12 cellular contexts compared by ENCODE assay signal in the genomic region with DNA sequence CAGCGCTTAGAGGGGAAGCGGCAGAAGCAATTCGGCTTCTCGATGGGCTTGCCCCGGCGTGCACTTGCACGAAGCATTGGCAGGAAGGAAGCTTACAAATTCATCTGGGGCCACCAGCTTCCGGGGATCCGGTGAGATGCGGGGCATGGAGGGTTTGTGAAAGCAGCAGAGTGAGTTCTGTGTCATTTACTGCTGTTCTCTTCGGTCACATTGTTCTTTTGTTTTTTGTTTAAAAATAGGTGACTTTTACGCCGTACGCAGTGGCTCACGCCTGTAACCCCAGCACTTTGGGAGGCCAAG. TPM values are rescaled to one million over a fixed set of nuclear protein-coding genes. Genes with fewer than 3 reads are reported as not detected.
A peak's percentile ranks its signal among the peaks of the same experiment; 100 is the strongest.
DNase-seq lines count a peak whose midpoint lies in the region; ATAC-seq and TF ChIP-seq lines count a peak whose summit lies in the region.
"Had no signal": no experiment of that assay in that cellular context is flagged by ENCODE, and none has a peak within 500 bp of the region (broad histone marks: within the 10 kb centered on the region; RNA-seq: fewer than 3 reads in every experiment).

No MANE protein-coding gene starts in this region.

- POLR2A ChIA-PET in CD4-positive, alpha-beta T cell (lab: Charles Lee): no interaction called here
- POLR2A ChIA-PET in T-cell (lab: Charles Lee): no interaction called here

- peak in 1 of 10 experiments; percentile 33 for DNase-seq in CD4-positive, alpha-beta T cell
- DNase-seq in T-cell (no peak), memory B cell (ENCODE audit: low spot score in 2 of 2) (no peak), COLO829 (ENCODE audit: low spot score) (no peak), iPS-NIHi7 (ENCODE audit: extremely low spot score) (no peak)
- DNase-seq in central memory CD4-positive, alpha-beta T cell: no peak
- DNase-seq: NCI-H345 had no signal

- peak overlapping the region; percentile 72 for H3K27ac ChIP-seq in CD4-positive, alpha-beta T cell (ENCODE audit: low read depth, low read length)

- H3K36me3 Mint-ChIP-seq in CD4-positive, alpha-beta T cell (ENCODE audit: low read depth): peaks cover 27% of the 10 kb centered on the region
- H3K36me3 Mint-ChIP-seq in T-cell (peaks cover 23% of the 10 kb centered on the region), memory B cell (peaks cover 23% of the 10 kb centered on the region)

- intact Hi-C loops in CD4-positive, alpha-beta T cell (cut with DNase I, micrococcal nuclease): loop anchor here (1.0 to 10.0 kb wide), 2 partner anchors 208 to 843 kb away; partner anchors contain the start of genes DHRSX (in 1 of the 2) and ZBED1 (in 1 of the 2)

- no peaks in the 10 kb centered on the region for H3K27me3 Mint-ChIP-seq in CD4-positive, alpha-beta T cell
- no peaks in the 10 kb centered on the region for H3K27me3 Mint-ChIP-seq in T-cell
- H3K27me3 Mint-ChIP-seq in memory B cell: no peaks in the 10 kb centered on the region

- peak overlapping the region; percentile 93 for H3K27ac Mint-ChIP-seq in CD4-positive, alpha-beta T cell
- peak overlapping the region in 1 of 2 donors; percentile 73 for H3K27ac Mint-ChIP-seq in T-cell
- H3K27ac Mint-ChIP-seq in memory B cell: peak overlapping the region; percentile 88

- no peaks in the 10 kb centered on the region for H3K9me3 ChIP-seq in CD4-positive, alpha-beta T cell (ENCODE audit: control insufficient read depth, low read length)
- H3K9me3 ChIP-seq: MG63 had no signal

- no peaks in the 10 kb centered on the region for H3K9me3 Mint-ChIP-seq in CD4-positive, alpha-beta T cell
- H3K9me3 Mint-ChIP-seq in T-cell (no peaks in the 10 kb centered on the region), memory B cell (no peaks in the 10 kb centered on the region)

- no peak for TF ChIP-seq CTCF in CD4-positive, alpha-beta T cell (IDR thresholded peaks at IDR 0.05)

- no peaks in the 10 kb centered on the region for H3K27me3 ChIP-seq in CD4-positive, alpha-beta T cell (ENCODE audit: control insufficient read depth, insufficient read depth, low read length)

- ATAC-seq in CD4-positive, alpha-beta T cell (ENCODE audit: poor library complexity): no peak
- ATAC-seq in GM19351 (IDR thresholded peaks at IDR 0.05; ENCODE audit: unreplicated experiment): peak; percentile 14
- ATAC-seq in T-cell (replicated peaks in 1 of 4): peak in 3 of 4 experiments; percentile 42 to 65 (median 64)
- no peak for ATAC-seq in memory B cell (ENCODE audit: low read depth)
- ATAC-seq in HG03457 (IDR thresholded peaks at IDR 0.05; ENCODE audit: unreplicated experiment): no peak

- CTCF ChIA-PET in CD4-positive, alpha-beta T cell (lab: Charles Lee): no interaction called here
- CTCF ChIA-PET in T-cell (lab: Charles Lee): no interaction called here

- H3K4me3 Mint-ChIP-seq in CD4-positive, alpha-beta T cell: peak overlapping the region; percentile 83
- H3K4me3 Mint-ChIP-seq in T-cell (peak overlapping the region in 2 of 3 donors; percentile 69 to 73), memory B cell (peak overlapping the region; percentile 81)

- peaks cover 54% of the 10 kb centered on the region for H3K4me1 Mint-ChIP-seq in CD4-positive, alpha-beta T cell (ENCODE audit: low read depth)
- H3K4me1 Mint-ChIP-seq in T-cell (peaks cover 28 to 42% (median 33%) of the 10 kb centered on the region in 3 donors), memory B cell (peaks cover 40% of the 10 kb centered on the region)

RNA-seq across cellular contexts. Expression of gene ASMT, which starts 47.0 kb away (rescaled TPM):
- total RNA-seq in CD4-positive, alpha-beta T cell: under 1 TPM; 0.36 to 0.50 TPM
- total RNA-seq in T-cell: under 1 TPM in 1 of 5 donors, not detected in 4; 0.98 TPM
- total RNA-seq: fibroblast of lung, skeletal muscle tissue had no signal

Comparison
In these comparisons a context has a peak if more than half of its experiments do, and no peak if none do; other contexts are left out.
1. ATAC-seq: peak in GM19351 (single experiment) and T-cell (3 of 4); none in CD4-positive, alpha-beta T cell (single experiment), memory B cell (single experiment) and HG03457 (single experiment).
2. Peak in every context shown above with its lines, with median percentiles within 50 percentile points of each other: H3K4me3 Mint-ChIP-seq.